ENCODE assay signal across 17 cellular contexts in genomic region chr10:116665541-116666125, GRCh38. TPM values are rescaled to one million over a fixed set of nuclear protein-coding genes. Genes with fewer than 3 reads are reported as not detected.
A peak's percentile ranks its signal among the peaks of the same experiment; 100 is the strongest.
DNase-seq lines count a peak whose midpoint lies in the region; ATAC-seq and TF ChIP-seq lines count a peak whose summit lies in the region.
"Had no signal": no experiment of that assay in that cellular context is flagged by ENCODE, and none has a peak within 500 bp of the region (broad histone marks: within the 10 kb centered on the region; RNA-seq: fewer than 3 reads in every experiment).

No MANE protein-coding gene starts in this region.

- H3K79me2 ChIP-seq in mammary epithelial cell (ENCODE audit: insufficient read depth, low read length): no peaks in the 10 kb centered on the region

- TF ChIP-seq CTCF in mammary epithelial cell (conservative IDR thresholded peaks at IDR 0.05 in 1 of 2, IDR thresholded peaks at IDR 0.05 in 1 of 2; ENCODE audit: extremely low read depth in 1 of 2, insufficient read depth in 1 of 2, low read depth in 1 of 2, low read length in 2 of 2): no peak
- TF ChIP-seq CTCF in gastrocnemius medialis (IDR thresholded peaks at IDR 0.05 in 4 of 5, conservative IDR thresholded peaks at IDR 0.05 in 1 of 5): no peak

- intact Hi-C loops in mammary epithelial cell (cut with micrococcal nuclease) (no loop called here), gastrocnemius medialis (cut with DNase I; ENCODE audit: low total_unique reads) (no loop called here)

- DNase-seq in ELF-1 (ENCODE audit: low read depth, low spot score): peak; percentile 24
- no peak for DNase-seq in mammary epithelial cell
- peak; percentile 30 for DNase-seq in hepatic stellate cell (ENCODE audit: low spot score)
- no peak for DNase-seq in gastrocnemius medialis
- DNase-seq in NCI-H748 treated with DMSO at 0.1 percent for 48 hours (lab: John Stamatoyannopoulos, UW): no peak
- no peak for DNase-seq in SW480 (ENCODE audit: low spot score)
- no peak for DNase-seq in activated CD8-positive, alpha-beta memory T cell treated with anti-CD3 and anti-CD28 coated beads, Interleukin-2, amount 50 U/mL, for 4 hours
- no peak for DNase-seq in central memory CD4-positive, alpha-beta T cell
- DNase-seq: activated T-cell treated with anti-CD3 and anti-CD28 coated beads, Interleukin-2, amount 50 U/mL, for 4 hours; DND-41; HCEC 1CT; NCI-H1105; NCI-H69; small intestine had no signal

- H3K9ac ChIP-seq in mammary epithelial cell (ENCODE audit: insufficient read depth, low read length): no peak overlapping the region

- TF ChIP-seq POLR2A in gastrocnemius medialis (IDR thresholded peaks at IDR 0.05): no peak

- peak overlapping the region; percentile 48 for H3K4me2 ChIP-seq in mammary epithelial cell (ENCODE audit: insufficient read depth, low read depth, low read length)

- H3K27me3 ChIP-seq in mammary epithelial cell (ENCODE audit: insufficient read depth, low read length) (no peaks in the 10 kb centered on the region), gastrocnemius medialis (peaks cover 3 to 13% (median 8%) of the 10 kb centered on the region in 3 donors)

- H3K4me3 ChIP-seq in mammary epithelial cell (replicated peaks in 1 of 3; ENCODE audit: insufficient read depth in 1 of 3, low read depth in 2 of 3, low read length in 3 of 3) (no peak overlapping the region), gastrocnemius medialis (peak overlapping the region; percentile 17 to 49 (median 30))

- H3K9me3 ChIP-seq in mammary epithelial cell (replicated peaks; ENCODE audit: insufficient read depth, low read length) (no peaks in the 10 kb centered on the region), gastrocnemius medialis (no peaks in the 10 kb centered on the region)

- WGBS in mammary epithelial cell (ENCODE audit: low coverage, missing lambda C conversion rate): 25% methylated on average over 11 of the region's 13 CpGs

- no TSS peak for BruUV-seq in mammary epithelial cell (replicated peaks; lab: Mats Ljungman, UMichigan)

- CTCF ChIA-PET in mammary epithelial cell (lab: Charles Lee; ENCODE audit: low non-redundant PET): no interaction called here

- H3K27ac ChIP-seq in mammary epithelial cell (ENCODE audit: insufficient read depth, low read depth, low read length) (no peak overlapping the region), gastrocnemius medialis (no peak overlapping the region)
- H3K27ac ChIP-seq: VCaP had no signal

- ATAC-seq in gastrocnemius medialis: peak; percentile 62 to 70
- ATAC-seq: activated T-cell treated with anti-CD3 and anti-CD28 coated beads, Interleukin-2, amount 50 U/mL, for 4 hours had no signal

- dilution Hi-C loops in mammary epithelial cell (cut with HindIII; ENCODE audit: low sequenced_read_pairs): no loop called here

- H2AFZ ChIP-seq in mammary epithelial cell (ENCODE audit: low read depth, low read length): peak overlapping the region; percentile 49

- peaks cover 7% of the 10 kb centered on the region for H3K4me1 ChIP-seq in mammary epithelial cell (ENCODE audit: insufficient read depth, low read length)
- peaks cover 0 to 4% of the 10 kb centered on the region in 2 donors for H3K4me1 ChIP-seq in gastrocnemius medialis

- H4K20me1 ChIP-seq in mammary epithelial cell (ENCODE audit: insufficient read depth, low read length): no peaks in the 10 kb centered on the region

- H3K36me3 ChIP-seq in mammary epithelial cell (ENCODE audit: insufficient read depth, low read length) (no peaks in the 10 kb centered on the region), gastrocnemius medialis (no peaks in the 10 kb centered on the region)

- in situ Hi-C loops in mammary epithelial cell (cut with MboI; ENCODE audit: low sequenced_read_pairs in 2 of 2): no loop called here
- in situ Hi-C loops in gastrocnemius medialis (cut with MboI; ENCODE audit: low sequenced_read_pairs in 4 of 4): no loop called here

RNA-seq across cellular contexts. Expression of gene PNLIPRP2, which starts 44.9 kb away (rescaled TPM):
- total RNA-seq in mammary epithelial cell (not detected), gastrocnemius medialis (not detected)
- not detected for polyA plus RNA-seq in mammary epithelial cell
- not detected for polyA minus RNA-seq in mammary epithelial cell
- total RNA-seq: mesothelial cell of epicardium had no signal
- polyA plus RNA-seq: BJ had no signal

Comparison
In these comparisons a context has a peak if more than half of its experiments do, and no peak if none do; other contexts are left out.
1. DNase-seq: peak in ELF-1 (single experiment) and hepatic stellate cell (single experiment); none in mammary epithelial cell (single experiment), gastrocnemius medialis (0 of 2), NCI-H748 treated with DMSO at 0.1 percent for 48 hours (single experiment), SW480 (single experiment), activated CD8-positive, alpha-beta memory T cell treated with anti-CD3 and anti-CD28 coated beads, Interleukin-2, amount 50 U/mL, for 4 hours (single experiment) and central memory CD4-positive, alpha-beta T cell (single experiment).
2. H3K4me3 ChIP-seq: peak in gastrocnemius medialis (4 of 4); none in mammary epithelial cell (0 of 3).